ENCODE assay signal across 21 cellular contexts in the genomic region with DNA sequence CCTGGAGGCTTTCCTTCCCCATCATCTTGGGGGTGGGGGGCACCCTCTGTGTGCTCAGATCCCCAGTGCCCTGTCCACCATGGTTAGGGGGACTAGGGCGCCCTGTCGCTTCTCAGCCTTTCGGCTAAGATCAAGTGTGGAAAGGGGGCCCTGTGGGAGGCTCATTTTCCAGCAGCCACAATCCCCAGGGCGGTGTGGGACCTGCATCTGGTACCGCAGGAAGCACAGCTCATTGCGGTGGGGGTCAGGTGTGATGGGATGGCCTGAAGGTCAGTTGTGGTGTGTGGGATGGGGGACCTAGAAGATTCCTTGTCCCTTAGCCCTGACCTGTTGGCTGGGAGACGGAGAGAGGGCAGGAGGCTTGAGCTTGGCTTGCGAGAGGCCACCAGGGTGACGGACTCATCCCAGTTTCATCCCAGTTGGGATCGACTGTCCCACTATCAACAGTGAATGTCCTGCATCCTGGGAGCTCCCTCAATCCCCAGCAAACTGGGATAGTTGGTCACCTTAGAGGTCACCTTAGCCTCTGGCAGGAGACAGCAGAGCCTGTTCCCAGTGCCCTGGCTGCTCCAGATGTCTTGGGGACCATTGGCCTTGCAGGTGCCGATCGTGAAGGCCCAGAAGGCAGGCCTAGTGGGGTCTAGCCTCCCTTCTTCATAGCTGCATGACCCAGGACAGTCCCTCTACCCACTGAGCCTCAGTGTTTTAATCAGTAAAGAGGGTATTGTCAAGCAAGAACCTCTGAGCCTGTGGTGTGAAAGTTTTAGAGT.
"Had no signal": no experiment of that assay in that cellular context is flagged by ENCODE, and none has a peak within 500 bp of the region (broad histone marks: within the 10 kb centered on the region; RNA-seq: fewer than 3 reads in every experiment).

No MANE protein-coding gene starts in this region.

- H3K27me3 ChIP-seq: pancreas, tibial nerve had no signal

- H3K36me3 ChIP-seq: esophagus muscularis mucosa, pancreas, spleen, tibial nerve, WERI-Rb-1 had no signal

- H3K27ac ChIP-seq: esophagus muscularis mucosa, pancreas, psoas muscle, spleen, tibial nerve, WERI-Rb-1 had no signal

- H3K27ac Mint-ChIP-seq: dendritic cell treated with granulocyte-macrophage colony-stimulating factor and Interleukin-4, amounts not matched to agents 40 ng/mL and 50 ng/mL, for 4 days had no signal

- H3K4me1 ChIP-seq: esophagus muscularis mucosa, pancreas, psoas muscle, spleen, tibial nerve had no signal

- H3K9me3 ChIP-seq: esophagus muscularis mucosa, pancreas, psoas muscle, spleen, tibial nerve had no signal

- H3K36me3 Mint-ChIP-seq: naive thymus-derived CD4-positive, alpha-beta T cell had no signal

- H3K4me3 ChIP-seq: esophagus muscularis mucosa, pancreas, psoas muscle, spleen, tibial nerve had no signal

- DNase-seq: activated CD4-positive, alpha-beta T cell treated with anti-CD3 and anti-CD28 coated beads for 48 hours; activated CD4-positive, alpha-beta T cell treated with anti-CD3 and anti-CD28 coated beads, Interleukin-2, amount 50 U/mL, for 48 hours; activated CD8-positive, alpha-beta memory T cell treated with anti-CD3 and anti-CD28 coated beads for 24 hours; activated gamma-delta T cell; activated naive CD4-positive, alpha-beta T cell treated with anti-CD3 and anti-CD28 coated beads, Interleukin-2, amount 50 U/mL, for 16 hours; amniotic stem cell; central memory CD4-positive, alpha-beta T cell; foreskin melanocyte; left ventricle myocardium superior; midbrain; naive thymus-derived CD4-positive, alpha-beta T cell; nucleus accumbens; psoas muscle; spleen; stimulated activated naive CD4-positive, alpha-beta T cell; WERI-Rb-1 had no signal

- ATAC-seq: activated CD4-positive, CD25-positive, alpha-beta regulatory T cell treated with anti-CD3 and anti-CD28 coated beads, Interleukin-2, amount 50 U/mL, for 24 hours; left ventricle myocardium superior; naive thymus-derived CD4-positive, alpha-beta T cell; pancreas; psoas muscle had no signal

- H3K4me3 Mint-ChIP-seq: dendritic cell treated with granulocyte-macrophage colony-stimulating factor and Interleukin-4, amounts not matched to agents 40 ng/mL and 50 ng/mL, for 4 days; naive thymus-derived CD4-positive, alpha-beta T cell had no signal

- H3K9me3 Mint-ChIP-seq: dendritic cell treated with granulocyte-macrophage colony-stimulating factor and Interleukin-4, amounts not matched to agents 40 ng/mL and 50 ng/mL, for 4 days had no signal
